In the genomic region with DNA sequence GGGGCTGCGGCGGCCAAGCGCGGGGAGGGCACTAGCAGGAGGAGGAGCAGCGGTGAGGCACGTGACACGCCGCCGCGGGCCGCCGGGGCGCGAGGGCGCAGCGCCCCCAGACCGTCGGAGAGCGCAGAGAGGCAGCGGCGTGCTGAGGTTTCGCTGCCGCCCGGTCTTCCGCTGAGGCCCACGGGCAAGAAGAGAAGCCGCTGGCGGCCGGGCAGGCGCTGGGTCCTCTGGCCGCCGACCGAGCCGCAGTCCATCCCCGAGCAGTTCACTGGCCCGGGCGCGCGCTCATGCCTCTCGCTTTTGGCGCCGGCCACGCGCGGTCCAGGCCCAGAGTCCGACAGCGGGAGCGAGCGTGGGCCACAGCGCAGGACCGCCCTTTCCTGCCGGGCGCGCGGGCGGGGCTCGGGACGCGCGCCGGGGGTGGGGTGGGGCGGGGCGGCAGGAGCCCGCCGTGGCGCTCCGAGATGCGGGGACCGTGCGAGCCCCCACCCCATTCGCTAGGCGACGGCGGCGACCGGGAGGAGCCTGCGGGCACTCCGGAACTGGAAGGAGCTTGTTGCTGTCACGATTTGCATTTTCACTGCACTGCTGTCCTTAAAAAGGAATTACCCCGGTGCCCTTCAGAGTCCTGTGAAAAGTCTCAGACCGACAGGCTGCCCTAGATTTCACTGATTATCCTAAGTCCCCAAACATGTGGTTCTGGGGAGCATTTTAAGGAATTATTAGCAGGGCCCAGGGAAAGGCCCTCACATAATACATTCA, we compare ENCODE assay signal across 8 cellular contexts. TPM values are rescaled to one million over a fixed set of nuclear protein-coding genes. Genes with fewer than 3 reads are reported as not detected.
A peak's percentile ranks its signal among the peaks of the same experiment; 100 is the strongest.
DNase-seq lines count a peak whose midpoint lies in the region; ATAC-seq and TF ChIP-seq lines count a peak whose summit lies in the region.

A gene with protein sequence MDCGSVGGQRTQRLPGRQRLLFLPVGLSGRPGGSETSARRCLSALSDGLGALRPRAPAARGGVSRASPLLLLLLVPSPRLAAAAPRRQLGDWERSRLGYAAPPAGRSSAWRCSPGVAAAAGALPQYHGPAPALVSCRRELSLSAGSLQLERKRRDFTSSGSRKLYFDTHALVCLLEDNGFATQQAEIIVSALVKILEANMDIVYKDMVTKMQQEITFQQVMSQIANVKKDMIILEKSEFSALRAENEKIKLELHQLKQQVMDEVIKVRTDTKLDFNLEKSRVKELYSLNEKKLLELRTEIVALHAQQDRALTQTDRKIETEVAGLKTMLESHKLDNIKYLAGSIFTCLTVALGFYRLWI (minus strand): TSS at position 382 of the 762 bp plus-strand sequence. CDS start 128 bp downstream, at position 254.

- peaks cover 34% of the 10 kb centered on the region for H3K4me1 Mint-ChIP-seq in activated T-helper 2 cell treated with anti-CD3 and anti-CD28 coated beads, Interferon-gamma antibody, Interleukin-2, Interleukin-4, amounts not matched to agents 10 μg/mL and 5 μg/mL and 100 μg/mL, durations not matched to agents 14 hours and 24 hours and 36 hours (ENCODE audit: low read depth)
- peaks cover 32 to 34% of the 10 kb centered on the region in 2 donors for H3K4me1 Mint-ChIP-seq in natural killer cell treated with Interleukin-12 subunit alpha and Interleukin-12 subunit beta and Interleukin-15 and Interleukin-18, amount 100 ng/mL, for 72 hours (ENCODE audit: low read depth in 2 of 2)

- peak within 1 kb of the TSS; percentile 98 for H3K27ac ChIP-seq in KMS-11

- H3K79me2 ChIP-seq in KMS-11 (ENCODE audit: insufficient read depth, low read depth) = peaks cover 32% of the 10 kb centered on the region

- TF ChIP-seq CTCF in KMS-11 (conservative IDR thresholded peaks at IDR 0.05; ENCODE audit: low read depth, low read length) (no peak), fibroblast of pulmonary artery (IDR thresholded peaks at IDR 0.05; ENCODE audit: low read length, missing control alignments) (no peak)

- no peaks in the 10 kb centered on the region for H3K36me3 ChIP-seq in KMS-11 (ENCODE audit: insufficient read depth)

- peak within 1 kb of the TSS; percentile 90 for H3K4me3 Mint-ChIP-seq in activated T-helper 2 cell treated with anti-CD3 and anti-CD28 coated beads, Interferon-gamma antibody, Interleukin-2, Interleukin-4, amounts not matched to agents 10 μg/mL and 5 μg/mL and 100 μg/mL, durations not matched to agents 14 hours and 24 hours and 36 hours (ENCODE audit: low read depth)
- peak within 1 kb of the TSS; percentile 90 for H3K4me3 Mint-ChIP-seq in natural killer cell treated with Interleukin-12 subunit alpha and Interleukin-12 subunit beta and Interleukin-15 and Interleukin-18, amount 100 ng/mL, for 72 hours

- DNase-seq in EH (ENCODE audit: low read depth) (peak; percentile 85), RPMI8226 (peak; percentile 98), fibroblast of pulmonary artery (ENCODE audit: low read depth) (peak; percentile 82)
- peak; percentile 81 for DNase-seq in activated T-helper 2 cell treated with anti-CD3 and anti-CD28 coated beads, Interferon-gamma antibody, Interleukin-2, Interleukin-4, amounts not matched to agents 10 μg/mL and 5 μg/mL and 100 μg/mL, durations not matched to agents 14 hours and 24 hours and 36 hours (ENCODE audit: low spot score)
- DNase-seq in natural killer cell treated with Interleukin-12 subunit alpha and Interleukin-12 subunit beta and Interleukin-15 and Interleukin-18, amount 100 ng/mL, for 72 hours (ENCODE audit: low spot score) = peak; percentile 93
- DNase-seq in stimulated activated naive CD4-positive, alpha-beta T cell treated with Interleukin-2 at 50 U/mL for 16 hours (lab: John Stamatoyannopoulos, UW) = peak; percentile 81

- no peaks in the 10 kb centered on the region for H3K27me3 ChIP-seq in KMS-11 (ENCODE audit: insufficient read depth, low read depth)

- H2AFZ ChIP-seq in KMS-11 (ENCODE audit: low read depth) = peak within 1 kb of the TSS; percentile 92

- peaks cover 20% of the 10 kb centered on the region for H3K36me3 Mint-ChIP-seq in activated T-helper 2 cell treated with anti-CD3 and anti-CD28 coated beads, Interferon-gamma antibody, Interleukin-2, Interleukin-4, amounts not matched to agents 10 μg/mL and 5 μg/mL and 100 μg/mL, durations not matched to agents 14 hours and 24 hours and 36 hours (ENCODE audit: low read depth)
- no peaks in the 10 kb centered on the region for H3K36me3 Mint-ChIP-seq in natural killer cell treated with Interleukin-12 subunit alpha and Interleukin-12 subunit beta and Interleukin-15 and Interleukin-18, amount 100 ng/mL, for 72 hours

- H3K4me2 ChIP-seq in KMS-11 = peak within 1 kb of the TSS; percentile 91

- peak within 1 kb of the TSS; percentile 77 for H3K27ac Mint-ChIP-seq in activated T-helper 2 cell treated with anti-CD3 and anti-CD28 coated beads, Interferon-gamma antibody, Interleukin-2, Interleukin-4, amounts not matched to agents 10 μg/mL and 5 μg/mL and 100 μg/mL, durations not matched to agents 14 hours and 24 hours and 36 hours
- peak within 1 kb of the TSS; percentile 82 to 88 for H3K27ac Mint-ChIP-seq in natural killer cell treated with Interleukin-12 subunit alpha and Interleukin-12 subunit beta and Interleukin-15 and Interleukin-18, amount 100 ng/mL, for 72 hours

- H3K4me1 ChIP-seq in KMS-11 (ENCODE audit: low read depth, poor library complexity, severe bottlenecking) = peaks cover 38% of the 10 kb centered on the region

- H3K4me3 ChIP-seq in KMS-11 (IDR thresholded peaks at IDR 0.05; ENCODE audit: insufficient read depth, low read depth, low read length) = no peak within 1 kb of the TSS
- peak within 1 kb of the TSS; percentile 77 for H3K4me3 ChIP-seq in fibroblast of pulmonary artery (replicated peaks; ENCODE audit: low read depth, low read length)

- H4K20me1 ChIP-seq in KMS-11 (ENCODE audit: insufficient read depth) = 0 out of 2 replicates have a peak, but pooled peaks cover 5% of the 10 kb centered on the region

- peak; percentile 73 for ATAC-seq in GM21737 (IDR thresholded peaks at IDR 0.05; ENCODE audit: unreplicated experiment)
- peak; percentile 94 to 95 for ATAC-seq in natural killer cell treated with Interleukin-12 subunit alpha and Interleukin-12 subunit beta and Interleukin-15 and Interleukin-18, amount 100 ng/mL, for 72 hours

- intact Hi-C loops in activated T-helper 2 cell treated with anti-CD3 and anti-CD28 coated beads, Interferon-gamma antibody, Interleukin-2, Interleukin-4, amounts not matched to agents 10 μg/mL and 5 μg/mL and 100 μg/mL, durations not matched to agents 14 hours and 24 hours and 36 hours (cut with micrococcal nuclease) = loop anchor here (1.0 to 10.0 kb wide), 5 partner anchors 20 to 300 kb away; a partner anchor contains a TSS

- H3K27me3 Mint-ChIP-seq in activated T-helper 2 cell treated with anti-CD3 and anti-CD28 coated beads, Interferon-gamma antibody, Interleukin-2, Interleukin-4, amounts not matched to agents 10 μg/mL and 5 μg/mL and 100 μg/mL, durations not matched to agents 14 hours and 24 hours and 36 hours (ENCODE audit: low read depth) = peaks cover 11% of the 10 kb centered on the region
- no peaks in the 10 kb centered on the region for H3K27me3 Mint-ChIP-seq in natural killer cell treated with Interleukin-12 subunit alpha and Interleukin-12 subunit beta and Interleukin-15 and Interleukin-18, amount 100 ng/mL, for 72 hours

- no peaks in the 10 kb centered on the region for H3K9me3 Mint-ChIP-seq in activated T-helper 2 cell treated with anti-CD3 and anti-CD28 coated beads, Interferon-gamma antibody, Interleukin-2, Interleukin-4, amounts not matched to agents 10 μg/mL and 5 μg/mL and 100 μg/mL, durations not matched to agents 14 hours and 24 hours and 36 hours
- H3K9me3 Mint-ChIP-seq in natural killer cell treated with Interleukin-12 subunit alpha and Interleukin-12 subunit beta and Interleukin-15 and Interleukin-18, amount 100 ng/mL, for 72 hours = no peaks in the 10 kb centered on the region

- H3K9ac ChIP-seq in KMS-11 = peak within 1 kb of the TSS; percentile 90

RNA-seq across cellular contexts. Expression of the gene that starts here (rescaled TPM):
- total RNA-seq in activated T-helper 2 cell treated with anti-CD3 and anti-CD28 coated beads, Interferon-gamma antibody, Interleukin-2, Interleukin-4, amounts not matched to agents 10 μg/mL and 5 μg/mL and 100 μg/mL, durations not matched to agents 14 hours and 24 hours and 36 hours = 39.8 and 41.4 TPM in 2 replicates
- 10 to 100 TPM; 23.4 to 42.9 TPM for total RNA-seq in natural killer cell treated with Interleukin-12 subunit alpha and Interleukin-12 subunit beta and Interleukin-15 and Interleukin-18, amount 100 ng/mL, for 72 hours
